1 cellular context compared by ENCODE assay signal in genomic region chr2:230958803-230959756, GRCh38.
A peak's percentile ranks its signal among the peaks of the same experiment; 100 is the strongest.
TF ChIP-seq lines count a peak whose summit lies in the region.

No MANE protein-coding gene starts in this region.

TF ChIP-seq in HepG2, 621 proteins besides CTCF, POLR2A, EP300 and RAD21:
- TF ChIP-seq STAG1 (CRISPR knock-in tag; IDR thresholded peaks at IDR 0.05) (no peak), ZNF629 (CRISPR knock-in tag; conservative IDR thresholded peaks at IDR 0.05) (peak; percentile 82), ZNF121 (CRISPR knock-in tag; IDR thresholded peaks at IDR 0.05) (peak; percentile 69), MXD4 (CRISPR knock-in tag; IDR thresholded peaks at IDR 0.05) (no peak), ZNF770 (CRISPR knock-in tag; IDR thresholded peaks at IDR 0.05) (peak; percentile 89), ZMYM3 (CRISPR knock-in tag; IDR thresholded peaks at IDR 0.05) (0 out of 2 replicates have a peak, but pooled peaks have one; percentile 15), KDM1A (CRISPR knock-in tag; IDR thresholded peaks at IDR 0.05) (0 out of 2 replicates have a peak, but pooled peaks have one; percentile 12)
